8 cellular contexts compared by ENCODE assay signal in the genomic region with DNA sequence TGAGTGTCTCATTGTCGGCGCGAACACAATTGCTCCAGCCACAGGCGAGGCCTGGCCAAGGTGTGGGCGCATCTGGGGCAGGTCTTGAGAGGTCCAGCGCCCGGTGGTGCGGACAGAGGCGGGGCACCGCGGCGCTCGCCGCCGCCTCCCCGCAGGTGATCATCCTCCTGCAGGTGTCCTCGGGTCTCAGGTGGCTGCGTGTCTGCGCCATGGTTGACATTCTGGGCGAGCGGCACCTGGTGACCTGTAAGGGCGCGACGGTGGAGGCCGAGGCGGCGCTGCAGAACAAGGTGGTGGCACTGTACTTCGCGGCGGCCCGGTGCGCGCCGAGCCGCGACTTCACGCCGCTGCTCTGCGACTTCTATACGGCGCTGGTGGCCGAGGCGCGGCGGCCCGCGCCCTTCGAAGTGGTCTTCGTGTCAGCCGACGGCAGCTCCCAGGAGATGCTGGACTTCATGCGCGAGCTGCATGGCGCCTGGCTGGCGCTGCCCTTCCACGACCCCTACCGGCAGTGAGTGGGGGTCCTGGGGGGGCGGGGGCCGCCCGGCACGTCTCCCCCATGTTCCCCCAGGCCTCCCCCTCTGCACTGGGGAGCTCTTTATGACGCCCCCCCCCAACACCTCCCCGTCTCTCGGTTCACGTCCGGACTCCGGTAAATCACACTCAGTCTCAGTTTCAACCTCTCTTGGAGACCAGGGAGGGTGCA. TPM values are rescaled to one million over a fixed set of nuclear protein-coding genes. Genes with fewer than 3 reads are reported as not detected.
DNase-seq lines count a peak whose midpoint lies in the region; ATAC-seq and TF ChIP-seq lines count a peak whose summit lies in the region.

No MANE protein-coding gene starts in this region.

- H3K27me3 Mint-ChIP-seq in activated naive CD8-positive, alpha-beta T cell treated with anti-CD3 and anti-CD28 coated beads, Interleukin-2, amount 10 ng/mL, durations not matched to agents 7 days and 5 days, result peaks cover 64% of the 10 kb centered on the region

- no peaks in the 10 kb centered on the region for H3K36me3 Mint-ChIP-seq in activated naive CD8-positive, alpha-beta T cell treated with anti-CD3 and anti-CD28 coated beads, Interleukin-2, amount 10 ng/mL, durations not matched to agents 7 days and 5 days

- peaks cover 0 to 61% (median 21%) of the 10 kb centered on the region in 3 donors for H3K27me3 ChIP-seq in stomach

- 0 to 6% (median 4%) methylated on average over 4 to 67 of the region's 67 CpGs for WGBS in stomach, 5 donors

- H3K9me3 ChIP-seq in stomach, result no peaks in the 10 kb centered on the region

- H3K36me3 ChIP-seq in stomach, result no peaks in the 10 kb centered on the region

- no peak for TF ChIP-seq EP300 in stomach (IDR thresholded peaks at IDR 0.05)

- TF ChIP-seq POLR2A in stomach (IDR thresholded peaks at IDR 0.05), result no peak

- peak overlapping the region in 4 of 5 donors; percentile 4 to 73 (median 48) for H3K27ac ChIP-seq in stomach

- peaks cover 17% of the 10 kb centered on the region for H3K4me1 Mint-ChIP-seq in activated naive CD8-positive, alpha-beta T cell treated with anti-CD3 and anti-CD28 coated beads, Interleukin-2, amount 10 ng/mL, durations not matched to agents 7 days and 5 days

- ATAC-seq in activated naive CD8-positive, alpha-beta T cell treated with anti-CD3 and anti-CD28 coated beads, Interleukin-2, amount 10 ng/mL, durations not matched to agents 7 days and 5 days (ENCODE audit: low read depth), result peak; percentile 15
- ATAC-seq in HG02623 (IDR thresholded peaks at IDR 0.05; ENCODE audit: unreplicated experiment), result no peak

- peak overlapping the region; percentile 47 to 59 (median 56) for H3K4me3 ChIP-seq in stomach

- H3K9me3 Mint-ChIP-seq in activated naive CD8-positive, alpha-beta T cell treated with anti-CD3 and anti-CD28 coated beads, Interleukin-2, amount 10 ng/mL, durations not matched to agents 7 days and 5 days, result no peaks in the 10 kb centered on the region

- intact Hi-C loops in stomach (cut with DNase I; ENCODE audit: low total_unique reads), result no loop called here

- POLR2A ChIA-PET in activated naive CD8-positive, alpha-beta T cell treated with anti-CD3 and anti-CD28 coated beads, Interleukin-2, amount 10 ng/mL, durations not matched to agents 7 days and 5 days (lab: Charles Lee), result no interaction called here

- H3K27ac Mint-ChIP-seq in activated naive CD8-positive, alpha-beta T cell treated with anti-CD3 and anti-CD28 coated beads, Interleukin-2, amount 10 ng/mL, durations not matched to agents 7 days and 5 days, result no peak overlapping the region

- DNase-seq in activated CD4-positive, alpha-beta T cell treated with anti-CD3 and anti-CD28 coated beads for 48 hours, result peak; percentile 21
- no peak for DNase-seq in activated CD4-positive, alpha-beta T cell treated with anti-CD3 and anti-CD28 coated beads for 1 hour
- DNase-seq in activated naive CD8-positive, alpha-beta T cell treated with anti-CD3 and anti-CD28 coated beads, Interleukin-2, amount 10 ng/mL, durations not matched to agents 7 days and 5 days, result peak; percentile 42
- DNase-seq in iPS-NIHi7 (ENCODE audit: extremely low spot score), result peak; percentile 44
- peak; percentile 30 for DNase-seq in stomach
- DNase-seq in activated CD8-positive, alpha-beta memory T cell treated with anti-CD3 and anti-CD28 coated beads, Interleukin-2, amount 50 U/mL, for 48 hours, result no peak
- no peak for DNase-seq in NCI-H2196 (lab: John Stamatoyannopoulos, UW; ENCODE audit: unreplicated experiment)

- H3K4me1 ChIP-seq in stomach, result peaks cover 11 to 60% (median 37%) of the 10 kb centered on the region in 4 donors

- no peak for TF ChIP-seq CTCF in stomach (IDR thresholded peaks at IDR 0.05)

- peak overlapping the region; percentile 68 for H3K4me3 Mint-ChIP-seq in activated naive CD8-positive, alpha-beta T cell treated with anti-CD3 and anti-CD28 coated beads, Interleukin-2, amount 10 ng/mL, durations not matched to agents 7 days and 5 days

RNA-seq across cellular contexts. Expression of a gene that starts 0.4 kb away (rescaled TPM):
- total RNA-seq in activated naive CD8-positive, alpha-beta T cell treated with anti-CD3 and anti-CD28 coated beads, Interleukin-2, amount 10 ng/mL, durations not matched to agents 7 days and 5 days, result not detected
- total RNA-seq in stomach, result not detected
- polyA plus RNA-seq in stomach, result 1 to 10 TPM in 1 of 3 donors, under 1 TPM in 1, not detected in 1; 0.43 to 1.1 TPM

Comparison
In these comparisons a context has a peak if more than half of its experiments do, and no peak if none do; other contexts are left out.
1. DNase-seq: peak in activated CD4-positive, alpha-beta T cell treated with anti-CD3 and anti-CD28 coated beads for 48 hours (single experiment), activated naive CD8-positive, alpha-beta T cell treated with anti-CD3 and anti-CD28 coated beads, Interleukin-2, amount 10 ng/mL, durations not matched to agents 7 days and 5 days (single experiment), iPS-NIHi7 (single experiment) and stomach (single experiment); none in activated CD4-positive, alpha-beta T cell treated with anti-CD3 and anti-CD28 coated beads for 1 hour (single experiment), activated CD8-positive, alpha-beta memory T cell treated with anti-CD3 and anti-CD28 coated beads, Interleukin-2, amount 50 U/mL, for 48 hours (single experiment) and NCI-H2196 (single experiment).